In the genomic region with DNA sequence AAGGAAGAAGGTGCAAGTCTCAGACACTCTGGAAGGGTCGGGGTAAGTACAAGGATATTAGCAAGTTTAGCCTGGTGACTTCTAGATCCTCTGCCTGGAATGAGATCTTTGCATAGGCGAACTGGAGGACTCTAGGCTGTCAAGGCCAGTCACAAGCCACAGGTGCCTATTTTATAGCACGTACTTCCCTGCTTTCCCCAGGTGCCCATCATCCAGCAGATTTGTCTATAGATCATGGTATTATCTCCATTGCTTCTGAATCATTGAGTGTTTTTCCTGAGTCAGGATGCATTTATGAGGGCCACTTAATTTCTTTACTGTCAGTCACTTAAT, we compare ENCODE assay signal across 18 cellular contexts.
"Had no signal": no experiment of that assay in that cellular context is flagged by ENCODE, and none has a peak within 500 bp of the region (broad histone marks: within the 10 kb centered on the region; RNA-seq: fewer than 3 reads in every experiment).

No MANE protein-coding gene starts in this region.

- DNase-seq: activated CD4-positive, alpha-beta T cell treated with anti-CD3 and anti-CD28 coated beads, Interleukin-2, amount 10 ng/mL, durations not matched to agents 24 days and 14 days; activated CD8-positive, alpha-beta T cell treated with anti-CD3 and anti-CD28 coated beads for 36 hours; activated naive CD4-positive, alpha-beta T cell; activated naive CD8-positive, alpha-beta T cell treated with anti-CD3 and anti-CD28 coated beads, Interleukin-2, amount 10 ng/mL, durations not matched to agents 7 days and 5 days; activated T-cell treated with anti-CD3 and anti-CD28 coated beads, Interleukin-2, amount 50 U/mL, for 1 hour; amygdala; dorsolateral prefrontal cortex; foreskin keratinocyte; hypothalamus; naive thymus-derived CD8-positive, alpha-beta T cell; stimulated activated CD4-positive, alpha-beta T cell treated with anti-CD3 and anti-CD28 coated beads, Interleukin-1b, Interleukin-23, amount 100 ng/mL, for 48 hours; stimulated activated CD8-positive, alpha-beta memory T cell treated with anti-CD3 and anti-CD28 coated beads, Interleukin-4, amount 100 ng/mL, for 48 hours; stimulated activated naive CD4-positive, alpha-beta T cell treated with Interleukin-2 at 50 U/mL for 16 hours; T-cell had no signal

- H3K27ac ChIP-seq: dorsolateral prefrontal cortex, foreskin keratinocyte had no signal

- H3K27me3 Mint-ChIP-seq: activated CD8-positive, alpha-beta T cell treated with anti-CD3 and anti-CD28 coated beads for 36 hours; activated T-helper 17 cell treated with anti-CD3 and anti-CD28 coated beads, Interleukin-2, amount 50 U/mL, for 72 hours; naive thymus-derived CD8-positive, alpha-beta T cell; T-cell had no signal

- H3K9me3 ChIP-seq: upper lobe of left lung had no signal

- H3K36me3 Mint-ChIP-seq: naive thymus-derived CD8-positive, alpha-beta T cell; T-cell had no signal

- H3K27me3 ChIP-seq: dorsolateral prefrontal cortex, upper lobe of left lung had no signal

- ATAC-seq: activated CD8-positive, alpha-beta T cell treated with anti-CD3 and anti-CD28 coated beads for 36 hours; activated T-helper 17 cell treated with anti-CD3 and anti-CD28 coated beads, Interleukin-2, amount 50 U/mL, for 72 hours; foreskin keratinocyte; naive thymus-derived CD8-positive, alpha-beta T cell; SK-N-SH treated with all-trans-retinoic acid at 6 μM for 48 hours; T-cell had no signal

- H3K4me3 Mint-ChIP-seq: activated CD4-positive, alpha-beta T cell treated with anti-CD3 and anti-CD28 coated beads, Interleukin-2, amount 10 ng/mL, durations not matched to agents 24 days and 14 days; activated CD8-positive, alpha-beta T cell treated with anti-CD3 and anti-CD28 coated beads for 36 hours; activated naive CD8-positive, alpha-beta T cell treated with anti-CD3 and anti-CD28 coated beads, Interleukin-2, amount 10 ng/mL, durations not matched to agents 7 days and 5 days; activated T-helper 17 cell treated with anti-CD3 and anti-CD28 coated beads, Interleukin-2, amount 50 U/mL, for 72 hours; naive thymus-derived CD8-positive, alpha-beta T cell; T-cell had no signal

- FAIRE-seq: keratinocyte had no signal

- H3K9me3 Mint-ChIP-seq: activated naive CD8-positive, alpha-beta T cell treated with anti-CD3 and anti-CD28 coated beads, Interleukin-2, amount 10 ng/mL, durations not matched to agents 7 days and 5 days; activated T-helper 17 cell treated with anti-CD3 and anti-CD28 coated beads, Interleukin-2, amount 50 U/mL, for 72 hours; naive thymus-derived CD8-positive, alpha-beta T cell; T-cell had no signal

- H3K27ac Mint-ChIP-seq: activated CD4-positive, alpha-beta T cell treated with anti-CD3 and anti-CD28 coated beads, Interleukin-2, amount 10 ng/mL, durations not matched to agents 24 days and 14 days; activated CD8-positive, alpha-beta T cell treated with anti-CD3 and anti-CD28 coated beads for 36 hours; activated naive CD8-positive, alpha-beta T cell treated with anti-CD3 and anti-CD28 coated beads, Interleukin-2, amount 10 ng/mL, durations not matched to agents 7 days and 5 days; activated T-helper 17 cell treated with anti-CD3 and anti-CD28 coated beads, Interleukin-2, amount 50 U/mL, for 72 hours; naive thymus-derived CD8-positive, alpha-beta T cell; T-cell had no signal

- H3K36me3 ChIP-seq: upper lobe of left lung had no signal

- H3K4me3 ChIP-seq: dorsolateral prefrontal cortex, upper lobe of left lung had no signal
